15 cellular contexts compared by ENCODE assay signal in the genomic region with DNA sequence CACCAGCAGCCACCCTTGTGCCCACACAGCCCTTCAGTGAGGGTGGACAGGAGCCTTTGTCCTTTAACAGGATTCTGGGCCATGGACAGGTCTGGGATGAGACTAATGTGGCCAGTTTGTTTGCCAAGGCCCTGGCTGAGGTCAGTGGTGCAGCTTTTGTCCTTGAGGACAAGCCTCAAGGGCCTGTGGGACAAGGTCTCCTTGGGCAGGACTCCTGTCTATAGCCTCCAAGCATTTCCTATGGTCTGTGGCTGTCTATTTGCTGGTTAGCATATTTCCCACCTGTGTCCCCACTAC. TPM values are rescaled to one million over a fixed set of nuclear protein-coding genes. Genes with fewer than 3 reads are reported as not detected.
DNase-seq lines count a peak whose midpoint lies in the region; ATAC-seq and TF ChIP-seq lines count a peak whose summit lies in the region.
"Had no signal": no experiment of that assay in that cellular context is flagged by ENCODE, and none has a peak within 500 bp of the region (broad histone marks: within the 10 kb centered on the region; RNA-seq: fewer than 3 reads in every experiment).

No MANE protein-coding gene starts in this region.

- peaks cover 2% of the 10 kb centered on the region for H3K4me1 Mint-ChIP-seq in activated CD4-positive, alpha-beta memory T cell treated with anti-CD3 and anti-CD28 coated beads, Interleukin-2, amount 10 ng/mL, durations not matched to agents 7 days and 5 days
- H3K4me1 Mint-ChIP-seq in activated CD4-positive, alpha-beta memory T cell treated with anti-CD3 and anti-CD28 coated beads for 36 hours (ENCODE audit: low read depth) = peaks cover 18% of the 10 kb centered on the region
- H3K4me1 Mint-ChIP-seq in activated B cell treated with CpG ODN at 0.5 μM for 24 hours (no peaks in the 10 kb centered on the region), Caco-2 (ENCODE audit: low read depth, unreplicated experiment) (no peaks in the 10 kb centered on the region)

- CTCF ChIA-PET in activated CD4-positive, alpha-beta memory T cell treated with anti-CD3 and anti-CD28 coated beads, Interleukin-2, amount 10 ng/mL, durations not matched to agents 7 days and 5 days (lab: Charles Lee) = no interaction called here
- CTCF ChIA-PET in activated CD4-positive, alpha-beta memory T cell treated with anti-CD3 and anti-CD28 coated beads for 36 hours (lab: Charles Lee) = interaction anchor here (0.6 to 1.1 kb wide), 2 partner anchors 14 to 173 kb away, joined by 3 to 5 read pairs; no protein-coding TSS in a partner anchor
- CTCF ChIA-PET in activated B cell treated with CpG ODN at 0.5 μM for 24 hours (lab: Charles Lee) = no interaction called here
- CTCF ChIA-PET in Caco-2 (lab: Charles Lee) = interaction anchor here (0.6 kb wide), 1 partner anchor 261 kb away, joined by 4 read pairs; no protein-coding TSS in a partner anchor

- TF ChIP-seq CTCF in activated B cell treated with CpG ODN at 0.5 μM for 24 hours (IDR thresholded peaks at IDR 0.05) (no peak), Caco-2 (IDR thresholded peaks at IDR 0.05; ENCODE audit: insufficient read depth in 1 of 2, low read depth in 1 of 2, low read length in 1 of 2, severe bottlenecking in 1 of 2, unreplicated experiment in 1 of 2) (no peak)

- H3K4me1 ChIP-seq in mesendoderm (ENCODE audit: control insufficient read depth, low read depth, low read length) (no peaks in the 10 kb centered on the region), Caco-2 (no peaks in the 10 kb centered on the region)
- H3K4me1 ChIP-seq: BE2C had no signal

- H3K4me2 ChIP-seq in mesendoderm (ENCODE audit: low read length) = no peak overlapping the region

- H3K4me3 ChIP-seq in mesendoderm (ENCODE audit: low read length) = no peak overlapping the region
- no peak overlapping the region for H3K4me3 ChIP-seq in Caco-2 (ENCODE audit: low read depth, low read length)

- H3K27me3 ChIP-seq in mesendoderm (ENCODE audit: insufficient read depth, low read length, poor library complexity) (no peaks in the 10 kb centered on the region), Caco-2 (replicated peaks; ENCODE audit: control insufficient read depth, insufficient read depth, low read length) (no peaks in the 10 kb centered on the region; the same call in none of the 2 replicates)
- H3K27me3 ChIP-seq: BE2C had no signal

- H3K79me2 ChIP-seq in mesendoderm (ENCODE audit: control insufficient read depth, insufficient read depth, low read length) = no peaks in the 10 kb centered on the region

- H3K27ac ChIP-seq in mesendoderm (ENCODE audit: low read depth, low read length) = no peak overlapping the region
- H3K27ac ChIP-seq: C4-2B had no signal

- H3K36me3 Mint-ChIP-seq in activated CD4-positive, alpha-beta memory T cell treated with anti-CD3 and anti-CD28 coated beads, Interleukin-2, amount 10 ng/mL, durations not matched to agents 7 days and 5 days (ENCODE audit: low read depth) = peaks cover 15% of the 10 kb centered on the region
- H3K36me3 Mint-ChIP-seq in activated CD4-positive, alpha-beta memory T cell treated with anti-CD3 and anti-CD28 coated beads for 36 hours = peaks cover 14% of the 10 kb centered on the region
- H3K36me3 Mint-ChIP-seq in activated B cell treated with CpG ODN at 0.5 μM for 24 hours (ENCODE audit: low read depth) (peaks cover 8% of the 10 kb centered on the region), Caco-2 (ENCODE audit: insufficient read depth, unreplicated experiment) (peaks cover 6% of the 10 kb centered on the region)

- H3K9me3 Mint-ChIP-seq in activated CD4-positive, alpha-beta memory T cell treated with anti-CD3 and anti-CD28 coated beads, Interleukin-2, amount 10 ng/mL, durations not matched to agents 7 days and 5 days = peaks cover 14% of the 10 kb centered on the region
- H3K9me3 Mint-ChIP-seq in activated CD4-positive, alpha-beta memory T cell treated with anti-CD3 and anti-CD28 coated beads for 36 hours = peaks cover 18% of the 10 kb centered on the region
- H3K9me3 Mint-ChIP-seq in activated B cell treated with CpG ODN at 0.5 μM for 24 hours (peaks cover 15% of the 10 kb centered on the region), Caco-2 (ENCODE audit: unreplicated experiment) (peaks cover 22% of the 10 kb centered on the region)

- no peak overlapping the region for H3K27ac Mint-ChIP-seq in activated CD4-positive, alpha-beta memory T cell treated with anti-CD3 and anti-CD28 coated beads, Interleukin-2, amount 10 ng/mL, durations not matched to agents 7 days and 5 days
- no peak overlapping the region for H3K27ac Mint-ChIP-seq in activated CD4-positive, alpha-beta memory T cell treated with anti-CD3 and anti-CD28 coated beads for 36 hours
- H3K27ac Mint-ChIP-seq in activated B cell treated with CpG ODN at 0.5 μM for 24 hours = no peak overlapping the region
- H3K27ac Mint-ChIP-seq in Caco-2 (ENCODE audit: unreplicated experiment) = no peak overlapping the region
- H3K27ac Mint-ChIP-seq: CD4-positive, alpha-beta memory T cell had no signal

- POLR2A ChIA-PET in activated CD4-positive, alpha-beta memory T cell treated with anti-CD3 and anti-CD28 coated beads, Interleukin-2, amount 10 ng/mL, durations not matched to agents 7 days and 5 days (lab: Charles Lee) = no interaction called here
- POLR2A ChIA-PET in activated CD4-positive, alpha-beta memory T cell treated with anti-CD3 and anti-CD28 coated beads for 36 hours (lab: Charles Lee) = no interaction called here
- POLR2A ChIA-PET in activated B cell treated with CpG ODN at 0.5 μM for 24 hours (lab: Charles Lee) (no interaction called here), Caco-2 (lab: Charles Lee) (no interaction called here)

- intact Hi-C loops in activated CD4-positive, alpha-beta memory T cell treated with anti-CD3 and anti-CD28 coated beads for 36 hours (cut with micrococcal nuclease) = no loop called here
- intact Hi-C loops in activated B cell treated with CpG ODN at 0.5 μM for 24 hours (cut with micrococcal nuclease) = no loop called here
- intact Hi-C loops in Caco-2 (cut with micrococcal nuclease; ENCODE audit: unreplicated experiment) = no loop called here

- H3K36me3 ChIP-seq in mesendoderm (ENCODE audit: control insufficient read depth, insufficient read depth, low read length) (no peaks in the 10 kb centered on the region), Caco-2 (ENCODE audit: control insufficient read depth, insufficient read depth, low read length) (no peaks in the 10 kb centered on the region)
- H3K36me3 ChIP-seq: BE2C had no signal

- no peak overlapping the region for H4K5ac ChIP-seq in mesendoderm (ENCODE audit: low read length)

- H4K8ac ChIP-seq in mesendoderm (ENCODE audit: low read depth, low read length) = no peak overlapping the region

- peak overlapping the region; percentile 13 for H2BK5ac ChIP-seq in mesendoderm (ENCODE audit: low read length)

- peak overlapping the region; percentile 12 for H2AK5ac ChIP-seq in mesendoderm (ENCODE audit: low read length)

- H3K56ac ChIP-seq in mesendoderm (ENCODE audit: low read length) = peak overlapping the region; percentile 37

- H3K9ac ChIP-seq in mesendoderm (ENCODE audit: low read length) = no peak overlapping the region

- no TSS peak for BruUV-seq in Caco-2 (replicated peaks; lab: Mats Ljungman, UMichigan)

- no peak overlapping the region for H3K23ac ChIP-seq in mesendoderm (ENCODE audit: low read length)

- no peak for ATAC-seq in activated B cell treated with CpG ODN at 0.5 μM for 24 hours (ENCODE audit: low read depth)

- peak; percentile 8 for DNase-seq in activated CD4-positive, alpha-beta memory T cell treated with anti-CD3 and anti-CD28 coated beads, Interleukin-2, amount 10 ng/mL, durations not matched to agents 7 days and 5 days
- DNase-seq in activated CD4-positive, alpha-beta memory T cell treated with anti-CD3 and anti-CD28 coated beads for 36 hours = no peak
- DNase-seq in activated B cell treated with CpG ODN at 0.5 μM for 24 hours = peak; percentile 12
- DNase-seq in mesendoderm = no peak
- DNase-seq in Caco-2 = no peak
- DNase-seq in middle frontal gyrus (ENCODE audit: extremely low spot score, low spot score) = no peak
- DNase-seq in NK-92 treated with Interleukin-12 subunit alpha and Interleukin-12 subunit beta, amount 100 ng/mL, for 24 hours (lab: John Stamatoyannopoulos, UW) = no peak
- DNase-seq: BE2C; CD4-positive, alpha-beta memory T cell; DND-41; GDM1; HCEC 1CT had no signal

- H2BK120ac ChIP-seq in mesendoderm (ENCODE audit: low read depth, low read length) = no peak overlapping the region

- peak overlapping the region; percentile 5 for H3K4ac ChIP-seq in mesendoderm (ENCODE audit: low read depth, low read length)

- H3K79me1 ChIP-seq in mesendoderm (ENCODE audit: low read length) = no peaks in the 10 kb centered on the region

- no peak overlapping the region for H3K4me3 Mint-ChIP-seq in activated CD4-positive, alpha-beta memory T cell treated with anti-CD3 and anti-CD28 coated beads, Interleukin-2, amount 10 ng/mL, durations not matched to agents 7 days and 5 days
- no peak overlapping the region for H3K4me3 Mint-ChIP-seq in activated CD4-positive, alpha-beta memory T cell treated with anti-CD3 and anti-CD28 coated beads for 36 hours
- H3K4me3 Mint-ChIP-seq in activated B cell treated with CpG ODN at 0.5 μM for 24 hours (no peak overlapping the region), Caco-2 (ENCODE audit: unreplicated experiment) (no peak overlapping the region)
- H3K4me3 Mint-ChIP-seq: CD4-positive, alpha-beta memory T cell had no signal

- H3K18ac ChIP-seq in mesendoderm (ENCODE audit: low read length) = no peak overlapping the region

- H3K27me3 Mint-ChIP-seq in activated CD4-positive, alpha-beta memory T cell treated with anti-CD3 and anti-CD28 coated beads, Interleukin-2, amount 10 ng/mL, durations not matched to agents 7 days and 5 days = peaks cover 3% of the 10 kb centered on the region
- H3K27me3 Mint-ChIP-seq in activated CD4-positive, alpha-beta memory T cell treated with anti-CD3 and anti-CD28 coated beads for 36 hours = no peaks in the 10 kb centered on the region
- H3K27me3 Mint-ChIP-seq in activated B cell treated with CpG ODN at 0.5 μM for 24 hours = peaks cover 3% of the 10 kb centered on the region
- H3K27me3 Mint-ChIP-seq in Caco-2 (ENCODE audit: insufficient read depth, unreplicated experiment) = peaks cover 16% of the 10 kb centered on the region
- H3K27me3 Mint-ChIP-seq: CD4-positive, alpha-beta memory T cell had no signal

- no peak overlapping the region for H2BK15ac ChIP-seq in mesendoderm (replicated peaks; ENCODE audit: low read depth)

- peaks cover 12% of the 10 kb centered on the region for H3K9me3 ChIP-seq in Caco-2
- H3K9me3 ChIP-seq: BE2C had no signal

RNA-seq across cellular contexts. Expression of a gene that starts 44.1 kb away (rescaled TPM):
- not detected for total RNA-seq in activated CD4-positive, alpha-beta memory T cell treated with anti-CD3 and anti-CD28 coated beads, Interleukin-2, amount 10 ng/mL, durations not matched to agents 7 days and 5 days
- not detected for total RNA-seq in activated CD4-positive, alpha-beta memory T cell treated with anti-CD3 and anti-CD28 coated beads for 36 hours
- total RNA-seq in activated B cell treated with CpG ODN at 0.5 μM for 24 hours (not detected in 2 replicates), Caco-2 (2022) (not detected in 2 replicates)
- not detected for polyA plus RNA-seq in mesendoderm (2013, experiment 1 of 2)
- not detected for polyA plus RNA-seq in mesendoderm (2013, experiment 2 of 2)
- total RNA-seq: A172; CD4-positive, alpha-beta memory T cell; H4 had no signal
- polyA plus RNA-seq: CD4-positive, alpha-beta memory T cell had no signal

RNA-seq across cellular contexts. Expression of a gene that starts 47.3 kb away (rescaled TPM):
- total RNA-seq in activated CD4-positive, alpha-beta memory T cell treated with anti-CD3 and anti-CD28 coated beads, Interleukin-2, amount 10 ng/mL, durations not matched to agents 7 days and 5 days = not detected
- total RNA-seq in activated CD4-positive, alpha-beta memory T cell treated with anti-CD3 and anti-CD28 coated beads for 36 hours = not detected
- total RNA-seq in activated B cell treated with CpG ODN at 0.5 μM for 24 hours (not detected in 2 replicates), Caco-2 (2022) (not detected in 2 replicates)
- 0.10 TPM for polyA plus RNA-seq in mesendoderm (2013, experiment 1 of 2)
- polyA plus RNA-seq in mesendoderm (2013, experiment 2 of 2) = 0.11 TPM
- total RNA-seq: A172; CD4-positive, alpha-beta memory T cell; H4 had no signal
- polyA plus RNA-seq: CD4-positive, alpha-beta memory T cell had no signal

Comparison
In these comparisons a context has a peak if more than half of its experiments do, and no peak if none do; other contexts are left out.
1. DNase-seq: peak in activated CD4-positive, alpha-beta memory T cell treated with anti-CD3 and anti-CD28 coated beads, Interleukin-2, amount 10 ng/mL, durations not matched to agents 7 days and 5 days (single experiment) and activated B cell treated with CpG ODN at 0.5 μM for 24 hours (single experiment); none in activated CD4-positive, alpha-beta memory T cell treated with anti-CD3 and anti-CD28 coated beads for 36 hours (single experiment), mesendoderm (single experiment), Caco-2 (0 of 2), middle frontal gyrus (single experiment) and NK-92 treated with Interleukin-12 subunit alpha and Interleukin-12 subunit beta, amount 100 ng/mL, for 24 hours (single experiment).
2. CTCF ChIA-PET loops: an anchor here in activated CD4-positive, alpha-beta memory T cell treated with anti-CD3 and anti-CD28 coated beads for 36 hours (0.6 to 1.1 kb wide) and Caco-2 (0.6 kb wide); none called in activated CD4-positive, alpha-beta memory T cell treated with anti-CD3 and anti-CD28 coated beads, Interleukin-2, amount 10 ng/mL, durations not matched to agents 7 days and 5 days and activated B cell treated with CpG ODN at 0.5 μM for 24 hours.